ENCODE assay signal across 22 cellular contexts in the genomic region with DNA sequence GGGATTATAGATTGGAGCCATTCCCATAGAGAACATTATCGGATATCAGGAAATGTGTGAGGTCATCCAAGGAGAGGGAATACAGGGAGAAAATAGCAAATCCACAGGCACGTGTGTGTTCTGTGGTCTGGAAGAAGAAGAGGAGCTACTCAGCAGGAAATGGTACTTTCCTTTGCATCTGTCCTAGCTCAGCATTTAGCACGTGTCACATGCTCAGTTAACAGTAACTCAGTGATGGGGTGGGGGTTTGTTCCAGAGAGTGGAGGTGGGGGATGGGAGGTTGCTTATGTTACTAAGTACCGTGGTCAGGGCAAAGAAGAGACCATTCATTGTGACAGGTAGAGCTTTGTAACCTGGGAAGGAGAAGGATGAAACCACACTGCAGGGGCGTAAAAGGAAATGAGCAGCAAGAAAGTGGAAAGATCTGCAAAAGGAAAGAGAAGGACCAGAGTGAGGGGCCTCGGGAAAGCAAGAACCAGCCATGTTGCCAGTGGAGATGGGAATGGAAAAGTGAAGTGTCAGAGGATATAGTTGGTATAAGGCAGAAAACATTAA.
DNase-seq lines count a peak whose midpoint lies in the region; ATAC-seq and TF ChIP-seq lines count a peak whose summit lies in the region.
"Had no signal": no experiment of that assay in that cellular context is flagged by ENCODE, and none has a peak within 500 bp of the region (broad histone marks: within the 10 kb centered on the region; RNA-seq: fewer than 3 reads in every experiment).

No MANE protein-coding gene starts in this region.

- H3K27me3 ChIP-seq in neutrophil, result no peaks in the 10 kb centered on the region
- no peaks in the 10 kb centered on the region for H3K27me3 ChIP-seq in vagina
- H3K27me3 ChIP-seq: cardiac muscle cell, spleen had no signal

- no peak for TF ChIP-seq POLR2A in vagina (IDR thresholded peaks at IDR 0.05)

- H3K36me3 Mint-ChIP-seq in activated T-cell treated with anti-CD3 and anti-CD28 coated beads, Interleukin-2, amount 50 U/mL, for 72 hours (ENCODE audit: insufficient read depth in 2 of 2), result peaks cover 0 to 1% of the 10 kb centered on the region in 2 donors

- H3K9me3 ChIP-seq in KOPT-K1 (ENCODE audit: insufficient read depth, low read length, poor library complexity, severe bottlenecking) (no peaks in the 10 kb centered on the region), neutrophil (no peaks in the 10 kb centered on the region), vagina (no peaks in the 10 kb centered on the region)
- H3K9me3 ChIP-seq: mucosa of descending colon, psoas muscle, spleen had no signal

- H3K4me1 Mint-ChIP-seq in activated T-cell treated with anti-CD3 and anti-CD28 coated beads, Interleukin-2, amount 50 U/mL, for 72 hours (ENCODE audit: low read depth), result no peaks in the 10 kb centered on the region

- intact Hi-C loops in vagina (cut with DNase I), result no loop called here

- H3K4me1 ChIP-seq in neutrophil (ENCODE audit: control insufficient read depth in 1 of 2, insufficient read depth in 1 of 2, low read depth in 1 of 2, low read length in 1 of 2) (peaks cover 72 to 83% of the 10 kb centered on the region in 2 experiments), vagina (peaks cover 13% of the 10 kb centered on the region)

- no peaks in the 10 kb centered on the region for H3K9me3 Mint-ChIP-seq in activated T-cell treated with anti-CD3 and anti-CD28 coated beads, Interleukin-2, amount 50 U/mL, for 72 hours
- H3K9me3 Mint-ChIP-seq: stimulated activated naive CD8-positive, alpha-beta T cell treated with anti-CD3 and anti-CD28 coated beads, Interleukin-15, Interleukin-2, amounts not matched to agents 100 ng/mL and 50 ng/mL, for 24 hours had no signal

- H3K4me3 Mint-ChIP-seq in activated T-cell treated with anti-CD3 and anti-CD28 coated beads, Interleukin-2, amount 50 U/mL, for 72 hours, result no peak overlapping the region
- H3K4me3 Mint-ChIP-seq: activated CD8-positive, alpha-beta T cell treated with anti-CD3 and anti-CD28 coated beads, Interleukin-2, amount 10 ng/mL, durations not matched to agents 7 days and 5 days; stimulated activated naive CD8-positive, alpha-beta T cell treated with anti-CD3 and anti-CD28 coated beads, Interleukin-15, Interleukin-2, amounts not matched to agents 100 ng/mL and 50 ng/mL, for 24 hours had no signal

- peak; percentile 4 for DNase-seq in NCI-H187 treated with DMSO at 0.1 percent for 48 hours (lab: John Stamatoyannopoulos, UW)
- no peak for DNase-seq in NCI-H187 (lab: John Stamatoyannopoulos, UW)
- peak; percentile 23 for DNase-seq in foreskin melanocyte
- no peak for DNase-seq in vagina (ENCODE audit: extremely low spot score in 2 of 2)
- DNase-seq in HCEC 1CT, result no peak
- no peak for DNase-seq in activated T-cell treated with anti-CD3 and anti-CD28 coated beads, Interleukin-2, amount 50 U/mL, for 72 hours
- DNase-seq: activated CD4-positive, CD25-positive, alpha-beta regulatory T cell treated with anti-CD3 and anti-CD28 coated beads, Interleukin-2, amount 50 U/mL, for 72 hours; activated CD8-positive, alpha-beta T cell treated with anti-CD3 and anti-CD28 coated beads, Interleukin-2, amount 10 ng/mL, durations not matched to agents 7 days and 5 days; activated naive CD4-positive, alpha-beta T cell; glutamatergic neuron; NCI-H2227 treated with DMSO at 0.1 percent for 48 hours; NCI-H82; psoas muscle; spleen; stimulated activated CD4-positive, alpha-beta T cell treated with anti-CD3 and anti-CD28 coated beads, Interleukin-4, amount 100 ng/mL, for 24 hours; trophoblast cell had no signal

- H3K36me3 ChIP-seq in KOPT-K1 (ENCODE audit: insufficient read depth, low read length) (0 out of 2 replicates have a peak, but pooled peaks cover 3% of the 10 kb centered on the region), neutrophil (no peaks in the 10 kb centered on the region), vagina (peaks cover 0 to 16% of the 10 kb centered on the region in 2 donors)

- TF ChIP-seq CTCF in neutrophil (IDR thresholded peaks at IDR 0.05), result no peak
- no peak for TF ChIP-seq CTCF in vagina (IDR thresholded peaks at IDR 0.05)

- H3K27ac Mint-ChIP-seq in activated T-cell treated with anti-CD3 and anti-CD28 coated beads, Interleukin-2, amount 50 U/mL, for 72 hours, result no peak overlapping the region
- H3K27ac Mint-ChIP-seq: activated CD8-positive, alpha-beta T cell treated with anti-CD3 and anti-CD28 coated beads, Interleukin-2, amount 10 ng/mL, durations not matched to agents 7 days and 5 days; stimulated activated naive CD8-positive, alpha-beta T cell treated with anti-CD3 and anti-CD28 coated beads, Interleukin-15, Interleukin-2, amounts not matched to agents 100 ng/mL and 50 ng/mL, for 24 hours had no signal

- H3K27ac ChIP-seq in KOPT-K1 (ENCODE audit: low read depth, low read length, poor library complexity, severe bottlenecking) (peak overlapping the region; percentile 3), neutrophil (peak overlapping the region; percentile 61), vagina (no peak overlapping the region)
- H3K27ac ChIP-seq: 22Rv1, cardiac muscle cell, psoas muscle had no signal

- no peak for ATAC-seq in activated T-cell treated with anti-CD3 and anti-CD28 coated beads, Interleukin-2, amount 50 U/mL, for 72 hours (replicated peaks in 1 of 2)
- ATAC-seq: activated CD8-positive, alpha-beta T cell treated with anti-CD3 and anti-CD28 coated beads, Interleukin-2, amount 10 ng/mL, durations not matched to agents 7 days and 5 days; mucosa of descending colon; psoas muscle had no signal

- H3K27me3 Mint-ChIP-seq in activated T-cell treated with anti-CD3 and anti-CD28 coated beads, Interleukin-2, amount 50 U/mL, for 72 hours (ENCODE audit: low read depth), result no peaks in the 10 kb centered on the region
- H3K27me3 Mint-ChIP-seq: stimulated activated naive CD8-positive, alpha-beta T cell treated with anti-CD3 and anti-CD28 coated beads, Interleukin-15, Interleukin-2, amounts not matched to agents 100 ng/mL and 50 ng/mL, for 24 hours had no signal

- H3K4me3 ChIP-seq in neutrophil (ENCODE audit: low read depth in 1 of 2, low read length in 1 of 2), result no peak overlapping the region
- no peak overlapping the region for H3K4me3 ChIP-seq in vagina
- H3K4me3 ChIP-seq: cardiac muscle cell, mucosa of descending colon, psoas muscle, spleen had no signal

Comparison
In these comparisons a context has a peak if more than half of its experiments do, and no peak if none do; other contexts are left out.
1. DNase-seq: peak in NCI-H187 treated with DMSO at 0.1 percent for 48 hours (single experiment) and foreskin melanocyte (single experiment); none in NCI-H187 (0 of 2), vagina (0 of 2), HCEC 1CT (single experiment) and activated T-cell treated with anti-CD3 and anti-CD28 coated beads, Interleukin-2, amount 50 U/mL, for 72 hours (0 of 2).